In genomic region chr11:118633319-118633690, GRCh38 we compare ENCODE assay signal across 1 cellular context.
TF ChIP-seq lines count a peak whose summit lies in the region.

No MANE protein-coding gene starts in this region.

TF ChIP-seq in WTC11, 78 proteins besides CTCF, POLR2A, EP300 and RAD21 (continued from another document):
- TF ChIP-seq EMX1 (CRISPR knock-in tag; IDR thresholded peaks at IDR 0.05) (no peak), PREB (CRISPR knock-in tag; IDR thresholded peaks at IDR 0.05; ENCODE audit: borderline replicate concordance) (no peak), CDX4 (CRISPR knock-in tag; IDR thresholded peaks at IDR 0.05; ENCODE audit: borderline replicate concordance) (no peak), KAT7 (CRISPR knock-in tag; IDR thresholded peaks at IDR 0.05; ENCODE audit: borderline replicate concordance) (no peak), CREB1 (CRISPR knock-in tag; IDR thresholded peaks at IDR 0.05) (no peak), ATF3 (CRISPR knock-in tag; conservative IDR thresholded peaks at IDR 0.05) (no peak), ESRRA (CRISPR knock-in tag; IDR thresholded peaks at IDR 0.05; ENCODE audit: borderline replicate concordance) (no peak), RORB (CRISPR knock-in tag; IDR thresholded peaks at IDR 0.05) (no peak), JAZF1 (CRISPR knock-in tag; IDR thresholded peaks at IDR 0.05) (no peak), ELF4 (CRISPR knock-in tag; IDR thresholded peaks at IDR 0.05; ENCODE audit: low read depth) (no peak), NFYB (CRISPR knock-in tag; conservative IDR thresholded peaks at IDR 0.05; ENCODE audit: low read depth) (no peak), ZNF121 (CRISPR knock-in tag; IDR thresholded peaks at IDR 0.05) (no peak), ZNF532 (CRISPR knock-in tag; IDR thresholded peaks at IDR 0.05; ENCODE audit: borderline replicate concordance) (no peak), ERG (CRISPR knock-in tag; IDR thresholded peaks at IDR 0.05) (no peak), E2F4 (CRISPR knock-in tag; IDR thresholded peaks at IDR 0.05; ENCODE audit: borderline replicate concordance, low read depth) (no peak), OVOL2 (CRISPR knock-in tag; IDR thresholded peaks at IDR 0.05; ENCODE audit: borderline replicate concordance) (no peak), HMGA2 (CRISPR knock-in tag; IDR thresholded peaks at IDR 0.05) (no peak), IRF2 (CRISPR knock-in tag; IDR thresholded peaks at IDR 0.05; ENCODE audit: borderline replicate concordance, low read depth) (no peak), ZNF416 (CRISPR knock-in tag; IDR thresholded peaks at IDR 0.05) (no peak)
